In the genomic region with DNA sequence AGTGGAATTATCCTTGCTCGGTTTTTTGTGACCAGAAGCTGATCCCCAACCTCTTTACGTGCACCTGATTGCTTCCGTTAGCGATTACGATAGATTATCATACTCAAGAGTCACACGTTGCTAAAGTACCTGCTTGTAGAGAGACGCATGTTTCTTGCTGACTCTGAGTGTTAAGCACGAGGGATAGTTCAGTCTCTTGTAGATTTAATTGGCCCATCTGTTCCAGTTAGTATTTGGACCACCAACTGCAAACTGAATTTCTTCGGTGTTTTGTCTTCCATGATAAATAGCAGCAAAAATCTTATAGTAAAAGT, we compare ENCODE assay signal across 8 cellular contexts. TPM values are rescaled to one million over a fixed set of nuclear protein-coding genes. Genes with fewer than 3 reads are reported as not detected.
A peak's percentile ranks its signal among the peaks of the same experiment; 100 is the strongest.
DNase-seq lines count a peak whose midpoint lies in the region; ATAC-seq, FAIRE-seq and TF ChIP-seq lines count a peak whose summit lies in the region.

No MANE protein-coding gene starts in this region.

- no peak for TF ChIP-seq POLR2A in H1 (IDR thresholded peaks at IDR 0.05; ENCODE audit: control extremely low read depth in 1 of 2, low read depth in 2 of 2, low read length in 2 of 2)

- FAIRE-seq in H1 (lab: Jason Lieb, UNC), result no peak

- peak overlapping the region; percentile 58 for H3K4ac ChIP-seq in H1 (replicated peaks; ENCODE audit: insufficient read length, low read depth, low read length)
- H3K4ac ChIP-seq in neuronal stem cell (ENCODE audit: low read length), result no peak overlapping the region

- intact Hi-C loops in activated CD4-positive, alpha-beta T cell treated with anti-CD3 and anti-CD28 coated beads for 36 hours (cut with DNase I, micrococcal nuclease), result no loop called here

- peak overlapping the region; percentile 78 to 94 (median 86) for H3K9ac ChIP-seq in H1 (replicated peaks in 1 of 4; ENCODE audit: extremely low read depth in 1 of 4, low read depth in 3 of 4, low read length in 3 of 4)
- no peak overlapping the region for H3K9ac ChIP-seq in neuronal stem cell (ENCODE audit: low read depth, low read length, poor library complexity)

- peak overlapping the region; percentile 100 for H3K27ac Mint-ChIP-seq in activated CD4-positive, alpha-beta T cell treated with anti-CD3 and anti-CD28 coated beads for 36 hours

- H3K4me3 ChIP-seq in H1 (ENCODE audit: extremely low read depth in 1 of 4, insufficient read depth in 2 of 4, low read depth in 3 of 4, low read length in 4 of 4), result peak overlapping the region; percentile 63 to 89 (median 83)
- peak overlapping the region; percentile 77 to 81 for H3K4me3 ChIP-seq in neuronal stem cell (ENCODE audit: low read length in 2 of 2)

- no peak for TF ChIP-seq EP300 in H1 (IDR thresholded peaks at IDR 0.05; ENCODE audit: borderline replicate concordance in 1 of 2, low read depth in 2 of 2, low read length in 2 of 2)

- H3K18ac ChIP-seq in H1 (ENCODE audit: extremely low read depth, low read length) (0 out of 2 replicates have a peak overlapping the region, but pooled peaks have one; percentile 42), neuronal stem cell (ENCODE audit: low read length) (no peak overlapping the region)

- no peaks in the 10 kb centered on the region for H3K27me3 Mint-ChIP-seq in activated CD4-positive, alpha-beta T cell treated with anti-CD3 and anti-CD28 coated beads for 36 hours

- H3K14ac ChIP-seq in H1 (ENCODE audit: insufficient read length) (no peak overlapping the region), neuronal stem cell (ENCODE audit: low read length) (no peak overlapping the region)

- no peaks in the 10 kb centered on the region for H4K20me1 ChIP-seq in H1 (replicated peaks in 1 of 2; ENCODE audit: control insufficient read depth in 1 of 2, insufficient read depth in 2 of 2, low read length in 2 of 2)

- H4K8ac ChIP-seq in H1 (ENCODE audit: extremely low read depth, insufficient read depth, low read length), result no peak overlapping the region; the same call in 1 of the 2 replicates
- H4K8ac ChIP-seq in neuronal stem cell (ENCODE audit: low read depth, low read length), result no peak overlapping the region

- H3K23me2 ChIP-seq in H1 (ENCODE audit: low read depth, low read length), result peaks cover 7% of the 10 kb centered on the region; the same call in 1 of the 2 replicates

- no peaks in the 10 kb centered on the region for H3K79me1 ChIP-seq in H1 (ENCODE audit: low read depth, low read length)
- H3K79me1 ChIP-seq in neuronal stem cell (ENCODE audit: low read depth, low read length), result no peaks in the 10 kb centered on the region

- H3K36me3 Mint-ChIP-seq in activated CD4-positive, alpha-beta T cell treated with anti-CD3 and anti-CD28 coated beads for 36 hours (ENCODE audit: low read depth), result peaks cover 10% of the 10 kb centered on the region

- H3K27me3 ChIP-seq in H1 (replicated peaks in 1 of 4; ENCODE audit: control insufficient read depth in 3 of 4, extremely low read depth in 1 of 4, insufficient read depth in 3 of 4, low read length in 3 of 4) (no peaks in the 10 kb centered on the region), neuronal stem cell (ENCODE audit: control insufficient read depth in 3 of 3, insufficient read depth in 3 of 3, low read depth in 1 of 3, low read length in 3 of 3) (no peaks in the 10 kb centered on the region)

- H2BK5ac ChIP-seq in H1 (ENCODE audit: low read depth, low read length) (peak overlapping the region; percentile 67), neuronal stem cell (ENCODE audit: low read length) (no peak overlapping the region)

- no peak overlapping the region for H2BK15ac ChIP-seq in H1 (ENCODE audit: low read length)
- no peak overlapping the region for H2BK15ac ChIP-seq in neuronal stem cell (ENCODE audit: low read length)

- CTCF ChIA-PET in activated CD4-positive, alpha-beta T cell treated with anti-CD3 and anti-CD28 coated beads for 36 hours (lab: Charles Lee), result interaction anchor here (0.6 to 1.6 kb wide), 3 partner anchors 10 to 669 kb away, joined by 3 to 7 read pairs (median 3); no protein-coding TSS in a partner anchor
- CTCF ChIA-PET in H1 (lab: Charles Lee; ENCODE audit: partially characterized antibody), result interaction anchor here (1.0 kb wide), 1 partner anchor 189 kb away, joined by 4 read pairs; the partner anchor contains the start of gene ANKRD17

- no peak overlapping the region for H3K23ac ChIP-seq in H1 (ENCODE audit: insufficient read length)
- H3K23ac ChIP-seq in neuronal stem cell (ENCODE audit: low read depth, low read length, poor library complexity), result no peak overlapping the region

- H2BK120ac ChIP-seq in H1 (replicated peaks; ENCODE audit: low read depth, low read length), result no peak overlapping the region
- H2BK120ac ChIP-seq in neuronal stem cell (ENCODE audit: low read depth, low read length), result no peak overlapping the region

- H3K36me3 ChIP-seq in H1 (ENCODE audit: control insufficient read depth in 2 of 4, insufficient read depth in 4 of 4, low read length in 3 of 4) (peaks cover 0 to 14% (median 0%) of the 10 kb centered on the region in 4 experiments; a peak in 3 of 8 replicates), neuronal stem cell (replicated peaks in 1 of 2; ENCODE audit: control insufficient read depth in 2 of 2, insufficient read depth in 2 of 2, low read length in 2 of 2) (peaks cover 2 to 56% of the 10 kb centered on the region in 2 donors)

- peak overlapping the region; percentile 95 for H3K4me2 ChIP-seq in H1 (ENCODE audit: insufficient read depth in 1 of 2, low read depth in 2 of 2, low read length in 2 of 2)
- H3K4me2 ChIP-seq in neuronal stem cell (ENCODE audit: insufficient read depth, low read length, poor library complexity, severe bottlenecking), result peak overlapping the region; percentile 51

- WGBS in H1 (ENCODE audit: extremely low coverage in 1 of 2, insufficient coverage in 1 of 2, insufficient read length in 1 of 2, insufficient replicate concordance in 2 of 2, low coverage in 1 of 2, low lambda C conversion rate in 2 of 2, missing lambda C conversion rate in 1 of 2), 2 experiments, result 23% methylated on average over 9 of the region's 9 CpGs; no CpG with 5 or more reads in 1 of the 2 experiments
- no CpG with 5 or more reads among the region's 9 CpGs for WGBS in neuronal stem cell (ENCODE audit: extremely low coverage in 2 of 2, insufficient read length in 2 of 2, insufficient replicate concordance in 1 of 2), 2 donors

- ATAC-seq in activated CD4-positive, alpha-beta T cell treated with anti-CD3 and anti-CD28 coated beads for 36 hours, result peak; percentile 25
- ATAC-seq in HG02642 (IDR thresholded peaks at IDR 0.05; ENCODE audit: poor library complexity, unreplicated experiment), result peak; percentile 14

- peak overlapping the region; percentile 40 for H4K5ac ChIP-seq in H1 (ENCODE audit: insufficient read length, low read depth, low read length)

- TF ChIP-seq CTCF in H1 (IDR thresholded peaks at IDR 0.05; ENCODE audit: control extremely low read depth in 1 of 3, insufficient read depth in 1 of 3, low read depth in 1 of 3, low read length in 3 of 3), result no peak

- H2BK12ac ChIP-seq in H1 (ENCODE audit: low read depth, low read length) (no peak overlapping the region; the same call in 1 of the 2 replicates), neuronal stem cell (ENCODE audit: low read length) (no peak overlapping the region)

- no peak for DNase-seq in activated CD4-positive, alpha-beta T cell treated with anti-CD3 and anti-CD28 coated beads for 36 hours
- DNase-seq in activated CD4-positive, alpha-beta T cell treated with anti-CD3 and anti-CD28 coated beads for 48 hours, result no peak
- DNase-seq in NCI-H524 treated with DMSO at 0.1 percent for 48 hours (lab: John Stamatoyannopoulos, UW) (peak; percentile 89), H1 (ENCODE audit: low read depth in 1 of 2, low spot score in 2 of 2) (no peak), neuronal stem cell (ENCODE audit: low spot score) (no peak), NOMO-1 (lab: John Stamatoyannopoulos, UW; ENCODE audit: unreplicated experiment in 2 of 2) (no peak), H4 (ENCODE audit: low spot score) (no peak)

- H3K9me3 Mint-ChIP-seq in activated CD4-positive, alpha-beta T cell treated with anti-CD3 and anti-CD28 coated beads for 36 hours (ENCODE audit: low read depth), result no peaks in the 10 kb centered on the region

- no peak overlapping the region for H3K56ac ChIP-seq in H1 (replicated peaks; ENCODE audit: insufficient read length, low read depth, low read length)

- peak overlapping the region; percentile 84 for H3K4me3 Mint-ChIP-seq in activated CD4-positive, alpha-beta T cell treated with anti-CD3 and anti-CD28 coated beads for 36 hours

- TF ChIP-seq RAD21 in H1 (IDR thresholded peaks at IDR 0.05 in 1 of 2, conservative IDR thresholded peaks at IDR 0.05 in 1 of 2; ENCODE audit: low read depth in 2 of 2, low read length in 2 of 2), result no peak

- no peak overlapping the region for H4K91ac ChIP-seq in H1 (replicated peaks; ENCODE audit: insufficient read length, low read length)
- H4K91ac ChIP-seq in neuronal stem cell (ENCODE audit: low read depth, low read length, poor library complexity), result no peak overlapping the region

- H3K27ac ChIP-seq in H1 (ENCODE audit: low read depth, low read length) (peak overlapping the region; percentile 92), neuronal stem cell (replicated peaks; ENCODE audit: low read length) (peak overlapping the region; percentile 1)

- no peak overlapping the region for H2BK20ac ChIP-seq in H1 (ENCODE audit: low read length)

- POLR2A ChIA-PET in activated CD4-positive, alpha-beta T cell treated with anti-CD3 and anti-CD28 coated beads for 36 hours (lab: Charles Lee), result interaction anchor here (0.7 to 1.1 kb wide), 2 partner anchors 45 to 188 kb away, joined by 3 read pairs; partner anchors contain the start of gene ANKRD17
- POLR2A ChIA-PET in H1 (lab: Charles Lee; ENCODE audit: partially characterized antibody), result interaction anchor here (0.7 to 2.3 kb wide), 5 partner anchors 7 to 189 kb away, joined by 3 to 9 read pairs (median 5); partner anchors contain the start of gene ANKRD17

- no peaks in the 10 kb centered on the region for H3K9me3 ChIP-seq in H1 (ENCODE audit: insufficient read depth in 2 of 2, low read depth in 1 of 2, low read length in 1 of 2)
- no peaks in the 10 kb centered on the region for H3K9me3 ChIP-seq in neuronal stem cell (replicated peaks in 1 of 2; ENCODE audit: control insufficient read depth in 2 of 2, insufficient read depth in 1 of 2, low read depth in 1 of 2, low read length in 2 of 2)

- no peak overlapping the region for H2AK5ac ChIP-seq in H1 (ENCODE audit: low read depth, low read length)
- H2AK5ac ChIP-seq in neuronal stem cell (ENCODE audit: low read depth, low read length), result no peak overlapping the region

- peaks cover 0 to 4% (median 1%) of the 10 kb centered on the region in 4 experiments; a peak in 2 of 7 replicates for H3K4me1 ChIP-seq in H1 (replicated peaks in 1 of 4; ENCODE audit: control insufficient read depth in 3 of 4, insufficient read depth in 4 of 4, low read length in 3 of 4)
- peaks cover 0 to 14% of the 10 kb centered on the region in 2 donors for H3K4me1 ChIP-seq in neuronal stem cell (ENCODE audit: control insufficient read depth in 2 of 2, insufficient read depth in 1 of 2, low read depth in 1 of 2, low read length in 2 of 2)

- H2AFZ ChIP-seq in H1 (ENCODE audit: low read length), result peak overlapping the region; percentile 97
- H2AFZ ChIP-seq in neuronal stem cell (ENCODE audit: low read length), result peak overlapping the region; percentile 79

- peaks cover 0 to 12% of the 10 kb centered on the region in 2 experiments; a peak in 2 of 4 replicates for H3K79me2 ChIP-seq in H1 (ENCODE audit: control insufficient read depth in 1 of 2, insufficient read depth in 2 of 2, low read length in 2 of 2)

- H3K4me1 Mint-ChIP-seq in activated CD4-positive, alpha-beta T cell treated with anti-CD3 and anti-CD28 coated beads for 36 hours, result peaks cover 32% of the 10 kb centered on the region

RNA-seq across cellular contexts. Expression of gene COX18, which starts 0.5 kb away (rescaled TPM):
- 10 to 100 TPM; 17.9 to 21.3 TPM for total RNA-seq in activated CD4-positive, alpha-beta T cell treated with anti-CD3 and anti-CD28 coated beads for 36 hours
- total RNA-seq in H1 (2021; fragmentation: NEBNext Ultra II Directional; extraction: Animal tissue kit (Norgen Biotek cat#: 25700)), result 21.3 and 23.0 TPM in 2 replicates
- polyA plus RNA-seq in H1 (2011; rRNA removed), result 19.7 and 23.7 TPM in 2 replicates
- 19.8 TPM for polyA plus RNA-seq in H1 (2011; cell fraction: cytosol; rRNA removed)
- 14.7 TPM for polyA plus RNA-seq in H1 (2011; cell fraction: nucleus; rRNA removed)
- polyA plus RNA-seq in H1 (2012, experiment 1 of 2), result 13.0 to 17.9 TPM (median 14.6 TPM) in 4 replicates
- 13.6 TPM for polyA plus RNA-seq in H1 (2012, experiment 2 of 2)
- polyA plus RNA-seq in H1 (2013, experiment 1 of 2), result 15.0 TPM
- polyA plus RNA-seq in H1 (2013, experiment 2 of 2), result 16.8 TPM
- polyA minus RNA-seq in H1 (2011; rRNA and poly(A)+ RNA removed), result 39.0 and 44.0 TPM in 2 replicates
- 18.0 TPM for polyA minus RNA-seq in H1 (2011; cell fraction: cytosol; rRNA and poly(A)+ RNA removed)
- polyA minus RNA-seq in H1 (2011; cell fraction: nucleus; rRNA and poly(A)+ RNA removed), result 24.5 TPM
- polyA plus RNA-seq in neuronal stem cell (2013, experiment 1 of 2), result 17.7 TPM
- 18.1 TPM for polyA plus RNA-seq in neuronal stem cell (2013, experiment 2 of 2)
- total RNA-seq in H4 (2014; rRNA removed; shearing (Covaris generic)), result 21.8 and 38.0 TPM in 2 replicates
